ENCODE assay signal across 21 cellular contexts in the genomic region with DNA sequence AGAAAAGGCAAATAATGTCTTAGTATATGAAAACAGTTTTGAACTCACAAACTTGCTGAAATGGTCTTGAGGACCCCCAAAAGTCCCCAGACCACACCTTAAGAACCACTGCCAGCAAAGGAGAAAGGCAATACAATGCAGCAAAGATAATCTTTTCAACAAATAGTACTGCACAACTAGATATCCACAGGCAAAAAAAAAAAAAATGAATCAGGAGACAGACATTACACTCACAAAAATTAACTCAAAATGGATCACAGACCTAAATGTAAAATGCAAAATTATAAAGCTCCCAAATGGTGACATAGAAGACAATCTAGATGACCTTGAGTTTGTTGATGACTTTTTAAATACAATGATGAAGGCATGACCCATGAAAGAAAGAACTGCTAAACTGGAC. TPM values are rescaled to one million over a fixed set of nuclear protein-coding genes. Genes with fewer than 3 reads are reported as not detected.
DNase-seq lines count a peak whose midpoint lies in the region; ATAC-seq, FAIRE-seq and TF ChIP-seq lines count a peak whose summit lies in the region.
"Had no signal": no experiment of that assay in that cellular context is flagged by ENCODE, and none has a peak within 500 bp of the region (broad histone marks: within the 10 kb centered on the region; RNA-seq: fewer than 3 reads in every experiment).

No MANE protein-coding gene starts in this region.

- no TSS peak for BruUV-seq in K562 (replicated peaks; lab: Mats Ljungman, UMichigan)

- H3K27me3 ChIP-seq in KMS-11 (ENCODE audit: insufficient read depth, low read depth) (no peaks in the 10 kb centered on the region), K562 (ENCODE audit: control insufficient read depth in 2 of 2, insufficient read depth in 2 of 2, low read length in 2 of 2) (no peaks in the 10 kb centered on the region)
- H3K27me3 ChIP-seq: body of pancreas, neural progenitor cell had no signal

- intact Hi-C loops in K562 (cut with micrococcal nuclease): no loop called here

- H3K79me2 ChIP-seq in KMS-11 (ENCODE audit: insufficient read depth, low read depth) (peaks cover 100% of the 10 kb centered on the region), K562 (ENCODE audit: control insufficient read depth, insufficient read depth, low read length) (peaks cover 100% of the 10 kb centered on the region)

- peaks cover 79% of the 10 kb centered on the region for H3K4me1 ChIP-seq in KMS-11 (ENCODE audit: low read depth, poor library complexity, severe bottlenecking)
- peaks cover 21 to 45% of the 10 kb centered on the region in 2 experiments for H3K4me1 ChIP-seq in K562 (replicated peaks in 1 of 2; ENCODE audit: control insufficient read depth in 2 of 2, insufficient read depth in 2 of 2, low read length in 2 of 2)

- H3K9ac ChIP-seq in KMS-11: no peak overlapping the region
- H3K9ac ChIP-seq in K562 (ENCODE audit: insufficient read depth in 1 of 2, low read depth in 2 of 2, low read length in 2 of 2): peak overlapping the region in 1 of 2 experiments; percentile 91; a peak in 2 of 4 replicates
- H3K9ac ChIP-seq: neural progenitor cell had no signal

- no peaks in the 10 kb centered on the region for H3K9me1 ChIP-seq in K562 (ENCODE audit: control insufficient read depth, insufficient read depth, low read length)

- no peak for TF ChIP-seq EP300 in K562 (IDR thresholded peaks at IDR 0.05; ENCODE audit: low read length)

- H3K4me2 ChIP-seq in KMS-11 (peak overlapping the region; percentile 22; the same call in 1 of the 2 replicates), K562 (ENCODE audit: insufficient read depth, low read length) (peak overlapping the region; percentile 76)
- H3K4me2 ChIP-seq: neural progenitor cell had no signal

- CTCF ChIA-PET in activated CD8-positive, alpha-beta memory T cell treated with anti-CD3 and anti-CD28 coated beads, Interleukin-2, amount 10 ng/mL, durations not matched to agents 7 days and 5 days (lab: Charles Lee): interaction anchor here (1.2 kb wide), 1 partner anchor 186 kb away, joined by 3 read pairs; no protein-coding TSS in a partner anchor
- CTCF ChIA-PET in K562 (lab: Yijun Ruan, JAX; ENCODE audit: low intra/inter-chr PET ratio): no interaction called here

- POLR2A ChIA-PET in K562 (lab: Yijun Ruan, JAX): interaction anchor here (0.6 to 0.7 kb wide), 3 partner anchors 9 to 166 kb away, joined by 3 to 5 read pairs (median 3); no protein-coding TSS in a partner anchor

- no peaks in the 10 kb centered on the region for H3K27me3 Mint-ChIP-seq in activated CD8-positive, alpha-beta memory T cell treated with anti-CD3 and anti-CD28 coated beads, Interleukin-2, amount 10 ng/mL, durations not matched to agents 7 days and 5 days
- H3K27me3 Mint-ChIP-seq in osteocyte (ENCODE audit: unreplicated experiment): no peaks in the 10 kb centered on the region

- H3K4me3 ChIP-seq in KMS-11 (IDR thresholded peaks at IDR 0.05; ENCODE audit: insufficient read depth, low read depth, low read length) (no peak overlapping the region), K562 (peak overlapping the region; percentile 64)
- H3K4me3 ChIP-seq: body of pancreas, neural progenitor cell had no signal

- H3K36me3 Mint-ChIP-seq in activated CD8-positive, alpha-beta memory T cell treated with anti-CD3 and anti-CD28 coated beads, Interleukin-2, amount 10 ng/mL, durations not matched to agents 7 days and 5 days: peaks cover 46% of the 10 kb centered on the region
- peaks cover 2% of the 10 kb centered on the region for H3K36me3 Mint-ChIP-seq in osteocyte (ENCODE audit: unreplicated experiment)

- in situ Hi-C loops in K562 (cut with MboI): no loop called here

- no peak for DNase-seq in activated CD8-positive, alpha-beta memory T cell treated with anti-CD3 and anti-CD28 coated beads, Interleukin-2, amount 10 ng/mL, durations not matched to agents 7 days and 5 days
- DNase-seq in activated CD8-positive, alpha-beta memory T cell treated with anti-CD3 and anti-CD28 coated beads for 24 hours: no peak
- no peak for DNase-seq in K562 (ENCODE audit: extremely low read depth in 1 of 4, low spot score in 3 of 4)
- DNase-seq in osteocyte (ENCODE audit: extremely low spot score, unreplicated experiment): no peak
- DNase-seq in LoVo (ENCODE audit: low spot score): no peak
- DNase-seq in NCI-H526 treated with DMSO at 0.1 percent for 48 hours (lab: John Stamatoyannopoulos, UW): no peak
- DNase-seq in NCI-H2171 (lab: John Stamatoyannopoulos, UW): no peak
- DNase-seq: activated naive CD4-positive, alpha-beta T cell treated with anti-CD3 and anti-CD28 coated beads, Interleukin-2, amount 50 U/mL, for 16 hours; body of pancreas; DMS79; left cardiac atrium; MV-4-11; NCI-H1930; NCI-H446 treated with DMSO at 0.1 percent for 48 hours; stimulated activated naive CD4-positive, alpha-beta T cell had no signal

- no peak for ATAC-seq in activated CD8-positive, alpha-beta memory T cell treated with anti-CD3 and anti-CD28 coated beads, Interleukin-2, amount 10 ng/mL, durations not matched to agents 7 days and 5 days
- no peak for ATAC-seq in K562
- ATAC-seq: body of pancreas, HepG2, left cardiac atrium had no signal

- peaks cover 80% of the 10 kb centered on the region for H3K4me1 Mint-ChIP-seq in activated CD8-positive, alpha-beta memory T cell treated with anti-CD3 and anti-CD28 coated beads, Interleukin-2, amount 10 ng/mL, durations not matched to agents 7 days and 5 days
- H3K4me1 Mint-ChIP-seq in osteocyte (ENCODE audit: unreplicated experiment): peaks cover 91% of the 10 kb centered on the region

- H3K27ac ChIP-seq in KMS-11 (no peak overlapping the region), K562 (ENCODE audit: extremely low read depth, low read depth, low read length) (peak overlapping the region; percentile 90)
- H3K27ac ChIP-seq: body of pancreas, C4-2B, neural progenitor cell had no signal

- no peaks in the 10 kb centered on the region for H3K9me3 ChIP-seq in K562 (replicated peaks; ENCODE audit: control insufficient read depth, insufficient read depth, low read depth, low read length)
- H3K9me3 ChIP-seq: body of pancreas had no signal

- no peak for FAIRE-seq in K562 (lab: Jason Lieb, UNC)
- FAIRE-seq: frontal cortex, HepG2 had no signal

- TF ChIP-seq CTCF in KMS-11 (conservative IDR thresholded peaks at IDR 0.05; ENCODE audit: low read depth, low read length) (no peak), K562 (IDR thresholded peaks at IDR 0.05 in 2 of 3, conservative IDR thresholded peaks at IDR 0.05 in 1 of 3; ENCODE audit: insufficient read depth in 2 of 3, low read depth in 1 of 3, low read length in 3 of 3) (no peak), osteocyte (IDR thresholded peaks at IDR 0.05) (no peak)

- peak overlapping the region; percentile 29 for H3K4me3 Mint-ChIP-seq in activated CD8-positive, alpha-beta memory T cell treated with anti-CD3 and anti-CD28 coated beads, Interleukin-2, amount 10 ng/mL, durations not matched to agents 7 days and 5 days
- H3K4me3 Mint-ChIP-seq in osteocyte (ENCODE audit: unreplicated experiment): peak overlapping the region; percentile 10
- H3K4me3 Mint-ChIP-seq: mesothelial cell of epicardium, neural progenitor cell had no signal

- peak overlapping the region; percentile 12 for H3K27ac Mint-ChIP-seq in activated CD8-positive, alpha-beta memory T cell treated with anti-CD3 and anti-CD28 coated beads, Interleukin-2, amount 10 ng/mL, durations not matched to agents 7 days and 5 days
- H3K27ac Mint-ChIP-seq in osteocyte (ENCODE audit: unreplicated experiment): no peak overlapping the region
- H3K27ac Mint-ChIP-seq: mesothelial cell of epicardium, neural progenitor cell had no signal

- no peak for TF ChIP-seq RAD21 in K562 (CRISPR knock-in tag; conservative IDR thresholded peaks at IDR 0.05 in 1 of 2, IDR thresholded peaks at IDR 0.05 in 1 of 2)

- peaks cover 2% of the 10 kb centered on the region for H3K9me3 Mint-ChIP-seq in activated CD8-positive, alpha-beta memory T cell treated with anti-CD3 and anti-CD28 coated beads, Interleukin-2, amount 10 ng/mL, durations not matched to agents 7 days and 5 days (ENCODE audit: low read depth)
- no peaks in the 10 kb centered on the region for H3K9me3 Mint-ChIP-seq in osteocyte (ENCODE audit: unreplicated experiment)

- no peak for TF ChIP-seq POLR2A in K562 (conservative IDR thresholded peaks at IDR 0.05)

- H2AFZ ChIP-seq in KMS-11 (ENCODE audit: low read depth): no peak overlapping the region
- H2AFZ ChIP-seq in K562 (ENCODE audit: low read depth, low read length): no peak overlapping the region
- H2AFZ ChIP-seq: neural progenitor cell had no signal

- H4K20me1 ChIP-seq in KMS-11 (ENCODE audit: insufficient read depth) (peaks cover 99% of the 10 kb centered on the region), K562 (replicated peaks; ENCODE audit: control insufficient read depth, insufficient read depth, low read length) (peaks cover 23% of the 10 kb centered on the region)

- H3K36me3 ChIP-seq in KMS-11 (ENCODE audit: insufficient read depth) (no peaks in the 10 kb centered on the region; the same call in 1 of the 2 replicates), K562 (ENCODE audit: control insufficient read depth, insufficient read depth, low read length) (peaks cover 39% of the 10 kb centered on the region)
- H3K36me3 ChIP-seq: neural progenitor cell had no signal

TF ChIP-seq in K562, 482 proteins besides CTCF, POLR2A, EP300 and RAD21 (continues in another document):
- TF ChIP-seq SMAD2 (IDR thresholded peaks at IDR 0.05; ENCODE audit: low read depth, low read length) (no peak), SMARCA4 (IDR thresholded peaks at IDR 0.05) (0 out of 2 replicates have a peak, but pooled peaks have one; percentile 22)

RNA-seq across cellular contexts. Expression of a gene that starts 8.3 kb away (rescaled TPM):
- total RNA-seq in activated CD8-positive, alpha-beta memory T cell treated with anti-CD3 and anti-CD28 coated beads, Interleukin-2, amount 10 ng/mL, durations not matched to agents 7 days and 5 days: 100 to 1,000 TPM; 123 to 166 TPM
- total RNA-seq in K562 (2011; cell fraction: chromatin; rRNA removed; ENCODE audit: low replicate concordance): 475 and 1,498 TPM in 2 replicates
- 202 and 279 TPM in 2 replicates for total RNA-seq in K562 (2011; cell fraction: nucleolus; rRNA removed)
- total RNA-seq in K562 (2011; cell fraction: nucleoplasm; rRNA removed): 517 and 758 TPM in 2 replicates
- total RNA-seq in K562 (2014; rRNA removed) (230 and 307 TPM in 2 replicates), K562 (2014; rRNA removed; fragmentation: Illumina TruSeq; extraction: Trizol) (340 and 386 TPM in 2 replicates), K562 (2015; rRNA removed; fragmentation: Illumina TruSeq; extraction: Trizol) (269 and 309 TPM in 2 replicates), K562 (2021) (281 and 340 TPM in 2 replicates), osteocyte (262 and 267 TPM in 2 replicates)
- polyA plus RNA-seq in K562 (2011; rRNA removed) (681 and 990 TPM in 2 replicates), K562 (2014; fragmentation: Illumina TruSeq; extraction: Trizol) (445 and 542 TPM in 2 replicates), K562 (2014; fragmentation: Nextera tagmentation; extraction: Ambion mirVana) (100 to 1,000 TPM in 1 of 2 experiments, 10 to 100 TPM in 1; 41.3 to 129 TPM), K562 (2014; rRNA removed) (304 TPM in 2 replicates)
- 509 and 566 TPM in 2 replicates for polyA plus RNA-seq in K562 (2011; cell fraction: cytosol; rRNA removed)
- polyA plus RNA-seq in K562 (2011; cell fraction: nucleus; rRNA removed): 499 and 568 TPM in 2 replicates
- 259 and 286 TPM in 2 replicates for polyA plus RNA-seq in K562 (2012)
- 1,181 and 1,573 TPM in 2 replicates for polyA minus RNA-seq in K562 (2011; rRNA and poly(A)+ RNA removed)
- 387 and 658 TPM in 2 replicates for polyA minus RNA-seq in K562 (2011; cell fraction: cytosol; rRNA and poly(A)+ RNA removed)
- 394 and 431 TPM in 2 replicates for polyA minus RNA-seq in K562 (2011; cell fraction: nucleus; rRNA and poly(A)+ RNA removed)
